8 cellular contexts compared by ENCODE assay signal in genomic region chr6:33118525-33119123, GRCh38. TPM values are rescaled to one million over a fixed set of nuclear protein-coding genes. Genes with fewer than 3 reads are reported as not detected.
DNase-seq lines count a peak whose midpoint lies in the region; ATAC-seq and TF ChIP-seq lines count a peak whose summit lies in the region.

No MANE protein-coding gene starts in this region.

- H3K4me3 ChIP-seq in HFF-Myc (replicated peaks; ENCODE audit: low read depth, low read length) = no peak overlapping the region
- H3K4me3 ChIP-seq in left lung = no peak overlapping the region
- no peak overlapping the region for H3K4me3 ChIP-seq in aorta (ENCODE audit: low read length in 2 of 2)
- no peak overlapping the region for H3K4me3 ChIP-seq in lower leg skin (ENCODE audit: low read depth, poor library complexity, severe bottlenecking)

- no peak for TF ChIP-seq POLR2A in lower leg skin (IDR thresholded peaks at IDR 0.05)

- WGBS in aorta, 2 donors = 0% methylated on average over 3 of the region's 3 CpGs
- 0% methylated on average over 3 of the region's 3 CpGs for WGBS in lower leg skin, 2 donors

- no peaks in the 10 kb centered on the region for H3K36me3 ChIP-seq in left lung
- H3K36me3 ChIP-seq in aorta (ENCODE audit: control insufficient read depth in 1 of 2, insufficient read depth in 2 of 2, low read length in 1 of 2) = no peaks in the 10 kb centered on the region

- H3K9me3 ChIP-seq in left lung (peaks cover 0 to 6% of the 10 kb centered on the region in 2 donors), aorta (ENCODE audit: control insufficient read depth, low read length) (peaks cover 2% of the 10 kb centered on the region)

- intact Hi-C loops in left lung (cut with DNase I) = loop anchor here in 1 of 2 donors (10.0 kb wide), 1 partner anchor 126 kb away; no protein-coding TSS in a partner anchor
- intact Hi-C loops in aorta (cut with DNase I) = loop anchor here (1.0 to 5.0 kb wide), 2 partner anchors 129 to 130 kb away; no protein-coding TSS in a partner anchor
- intact Hi-C loops in lower leg skin (cut with DNase I; ENCODE audit: low total_unique reads) = no loop called here

- H3K4me1 ChIP-seq in left lung (peaks cover 0 to 10% of the 10 kb centered on the region in 2 donors), aorta (ENCODE audit: control insufficient read depth in 1 of 2, insufficient read depth in 2 of 2, low read length in 2 of 2) (no peaks in the 10 kb centered on the region)

- peak; percentile 4 for DNase-seq in COLO668 (lab: John Stamatoyannopoulos, UW; ENCODE audit: unreplicated experiment)
- peak; percentile 32 for DNase-seq in HFF-Myc (ENCODE audit: extremely low read depth, low read depth)
- DNase-seq in NCI-H748 treated with DMSO at 0.1 percent for 48 hours (lab: John Stamatoyannopoulos, UW) = peak; percentile 77
- peak; percentile 58 for DNase-seq in central memory CD4-positive, alpha-beta T cell
- DNase-seq in left lung = no peak
- DNase-seq in aorta = no peak
- DNase-seq in lower leg skin (ENCODE audit: low spot score in 2 of 2) = no peak

- H3K27ac ChIP-seq in left lung = no peak overlapping the region
- no peak overlapping the region for H3K27ac ChIP-seq in aorta (ENCODE audit: low read depth in 1 of 2, low read length in 2 of 2)

- peaks cover 24 to 53% of the 10 kb centered on the region in 2 donors for H3K27me3 ChIP-seq in left lung
- no peaks in the 10 kb centered on the region for H3K27me3 ChIP-seq in aorta (ENCODE audit: control insufficient read depth in 1 of 2, insufficient read depth in 2 of 2, low read length in 1 of 2)

- ATAC-seq in left lung (peak; percentile 71), aorta (ENCODE audit: low FRiP score) (peak; percentile 70), GM21423 (IDR thresholded peaks at IDR 0.05; ENCODE audit: unreplicated experiment) (no peak)

- TF ChIP-seq CTCF in HFF-Myc (IDR thresholded peaks at IDR 0.05; ENCODE audit: low read depth, low read length, missing control alignments) (peak; percentile 59), left lung (IDR thresholded peaks at IDR 0.05) (peak; percentile 87 to 90), lower leg skin (IDR thresholded peaks at IDR 0.05) (peak in 1 of 3 donors; percentile 30)

RNA-seq across cellular contexts. Expression of gene HLA-DPB1, which starts 42.8 kb away (rescaled TPM):
- total RNA-seq in left lung = 100 to 1,000 TPM; 206 to 326 TPM
- total RNA-seq in aorta = 100 to 1,000 TPM in 1 of 2 donors, 10 to 100 TPM in 1; 98.9 to 215 TPM
- polyA plus RNA-seq in aorta = 100 to 1,000 TPM in 1 of 2 donors, 10 to 100 TPM in 1; 45.4 to 113 TPM
- 10 to 100 TPM; 48.1 to 84.0 (median 63.3) TPM for total RNA-seq in lower leg skin

RNA-seq across cellular contexts. Expression of gene HLA-DPA1, which starts 45.2 kb away (rescaled TPM):
- total RNA-seq in left lung (100 to 1,000 TPM; 354 to 476 TPM), aorta (100 to 1,000 TPM; 122 to 203 TPM), lower leg skin (100 to 1,000 TPM in 2 of 4 donors, 10 to 100 TPM in 2; 57.1 to 127 (median 96.8) TPM)
- polyA plus RNA-seq in aorta = 10 to 100 TPM; 18.6 to 74.9 TPM

Comparison
In these comparisons a context has a peak if more than half of its experiments do, and no peak if none do; other contexts are left out.
1. DNase-seq: peak in COLO668 (single experiment), HFF-Myc (single experiment), NCI-H748 treated with DMSO at 0.1 percent for 48 hours (single experiment) and central memory CD4-positive, alpha-beta T cell (single experiment); none in left lung (0 of 2), aorta (0 of 2) and lower leg skin (0 of 2).